In genomic region chr6:8082572-8082953, GRCh38 we compare ENCODE assay signal across 3 cellular contexts.
TF ChIP-seq lines count a peak whose summit lies in the region.

No MANE protein-coding gene starts in this region.

TF ChIP-seq in SK-N-SH, 30 proteins besides CTCF, POLR2A, EP300 and RAD21 (continues in another document):
- no peak for TF ChIP-seq PBX3 (IDR thresholded peaks at IDR 0.05)
- no peak for TF ChIP-seq TEAD4 (IDR thresholded peaks at IDR 0.05; ENCODE audit: borderline replicate concordance, insufficient read depth)
- TF ChIP-seq TAF1 (IDR thresholded peaks at IDR 0.05; ENCODE audit: borderline replicate concordance, low read depth, low read length), result no peak
- no peak for TF ChIP-seq NFIC (IDR thresholded peaks at IDR 0.05; ENCODE audit: borderline replicate concordance)
- TF ChIP-seq SMC3 (IDR thresholded peaks at IDR 0.05; ENCODE audit: low read depth, low read length), result no peak
- TF ChIP-seq IRF3 (IDR thresholded peaks at IDR 0.05; ENCODE audit: low read depth, low read length), result no peak
- TF ChIP-seq RXRA (IDR thresholded peaks at IDR 0.05; ENCODE audit: borderline replicate concordance, low read depth), result no peak
- no peak for TF ChIP-seq RFX5 (IDR thresholded peaks at IDR 0.05; ENCODE audit: low read length)
- TF ChIP-seq EZH2phosphoT487 (IDR thresholded peaks at IDR 0.05; ENCODE audit: borderline replicate concordance, low read depth), result no peak
- TF ChIP-seq ZBTB33 (IDR thresholded peaks at IDR 0.05; ENCODE audit: borderline replicate concordance, low read depth), result no peak
- TF ChIP-seq GATA2 (CRISPR knock-in tag; IDR thresholded peaks at IDR 0.05), result no peak
- no peak for TF ChIP-seq NRF1 (IDR thresholded peaks at IDR 0.05; ENCODE audit: low read depth, low read length)
- TF ChIP-seq YY1 (IDR thresholded peaks at IDR 0.05; ENCODE audit: low read depth), result no peak
- no peak for TF ChIP-seq FOXJ3 (CRISPR knock-in tag; IDR thresholded peaks at IDR 0.05)
- TF ChIP-seq GABPA (IDR thresholded peaks at IDR 0.05; ENCODE audit: low read depth), result no peak

TF ChIP-seq in SK-N-SH treated with all-trans-retinoic acid at 6 μM for 48 hours, 23 proteins besides CTCF, POLR2A, EP300 and RAD21:
- TF ChIP-seq TOX (CRISPR knock-in tag; IDR thresholded peaks at IDR 0.05; ENCODE audit: borderline replicate concordance), result no peak
- no peak for TF ChIP-seq POU6F1 (CRISPR knock-in tag; IDR thresholded peaks at IDR 0.05; ENCODE audit: borderline replicate concordance, low read depth)
- TF ChIP-seq ISL1 (CRISPR knock-in tag; IDR thresholded peaks at IDR 0.05), result no peak

TF ChIP-seq in liver, 16 proteins besides CTCF, POLR2A, EP300 and RAD21:
- TF ChIP-seq HNF4A (conservative IDR thresholded peaks at IDR 0.05), result peak; percentile 13 to 20
- TF ChIP-seq GABPA (IDR thresholded peaks at IDR 0.05 in 1 of 2, conservative IDR thresholded peaks at IDR 0.05 in 1 of 2), result no peak
